In genomic region chr1:23810818-23811420, GRCh38 we compare ENCODE assay signal across 1 cellular context.
TF ChIP-seq lines count a peak whose summit lies in the region.

No MANE protein-coding gene starts in this region.

TF ChIP-seq in GM23338, 12 proteins besides CTCF, POLR2A, EP300 and RAD21 (continued from another document):
- TF ChIP-seq ETS1 (IDR thresholded peaks at IDR 0.05), result no peak
- no peak for TF ChIP-seq ZNF462 (CRISPR knock-in tag; IDR thresholded peaks at IDR 0.05)
- no peak for TF ChIP-seq EZH2phosphoT487 (IDR thresholded peaks at IDR 0.05; ENCODE audit: unreplicated experiment)
- no peak for TF ChIP-seq CREB1 (CRISPR knock-in tag; IDR thresholded peaks at IDR 0.05; ENCODE audit: low read depth)
- TF ChIP-seq REST (IDR thresholded peaks at IDR 0.05; ENCODE audit: unreplicated experiment), result no peak
